Comparison of ENCODE assay signal across 14 cellular contexts in the genomic region with DNA sequence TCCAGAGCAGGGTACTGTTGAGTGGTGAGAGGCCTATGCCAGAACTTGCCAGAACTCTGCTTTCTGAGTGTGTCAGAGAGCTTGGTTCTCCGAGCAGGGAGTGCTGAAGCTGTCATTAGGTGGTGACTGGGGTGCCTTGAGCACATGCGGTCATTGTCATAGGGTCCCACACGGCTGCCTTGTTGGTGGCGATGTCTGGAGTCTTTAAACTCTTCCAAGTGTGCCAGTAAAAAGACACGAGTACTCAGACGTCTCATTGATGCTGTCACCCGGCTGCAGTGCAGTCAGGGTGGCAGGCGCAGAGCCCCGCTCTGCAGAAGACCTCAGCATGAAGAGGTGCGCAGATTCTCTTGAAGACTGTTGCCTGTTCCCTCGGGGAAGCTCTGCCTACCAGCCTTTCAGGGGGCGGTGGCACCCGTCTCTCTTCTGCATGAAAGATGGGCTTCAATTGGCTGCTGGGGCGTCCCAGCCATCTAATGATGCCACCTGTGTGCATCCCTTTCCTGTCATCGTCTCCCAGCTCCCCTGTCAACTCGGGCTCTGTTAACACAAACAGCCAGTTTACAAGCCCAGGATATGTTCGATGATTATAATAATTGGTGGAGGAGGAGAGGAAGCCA. TPM values are rescaled to one million over a fixed set of nuclear protein-coding genes. Genes with fewer than 3 reads are reported as not detected.
A peak's percentile ranks its signal among the peaks of the same experiment; 100 is the strongest.
DNase-seq lines count a peak whose midpoint lies in the region; ATAC-seq and TF ChIP-seq lines count a peak whose summit lies in the region.
"Had no signal": no experiment of that assay in that cellular context is flagged by ENCODE, and none has a peak within 500 bp of the region (broad histone marks: within the 10 kb centered on the region; RNA-seq: fewer than 3 reads in every experiment).

No MANE protein-coding gene starts in this region.

- no peak for ATAC-seq in CD4-positive, alpha-beta T cell (ENCODE audit: poor library complexity)
- ATAC-seq in naive thymus-derived CD4-positive, alpha-beta T cell, result no peak
- no peak for ATAC-seq in HG02571 (IDR thresholded peaks at IDR 0.05; ENCODE audit: unreplicated experiment)
- ATAC-seq: GM12878, K562 had no signal

- H3K27ac ChIP-seq in CD4-positive, alpha-beta T cell (ENCODE audit: low read depth, low read length), result no peak overlapping the region
- H3K27ac ChIP-seq in ascending aorta (peak overlapping the region; percentile 45 to 93), stomach smooth muscle (ENCODE audit: low read length) (peak overlapping the region; percentile 66)
- H3K27ac ChIP-seq in naive thymus-derived CD4-positive, alpha-beta T cell (ENCODE audit: low read depth, low read length), result no peak overlapping the region

- H3K4me1 ChIP-seq in ascending aorta, result peaks cover 24 to 42% of the 10 kb centered on the region in 2 donors
- H3K4me1 ChIP-seq in naive thymus-derived CD4-positive, alpha-beta T cell (ENCODE audit: control insufficient read depth in 2 of 2, insufficient read depth in 2 of 2, low read length in 2 of 2), result peaks cover 13 to 21% of the 10 kb centered on the region in 2 donors
- H3K4me1 ChIP-seq in stomach smooth muscle (ENCODE audit: control insufficient read depth, insufficient read depth, low read length), result peaks cover 89% of the 10 kb centered on the region

- H3K4me3 Mint-ChIP-seq in CD4-positive, alpha-beta T cell, result no peak overlapping the region
- no peak overlapping the region for H3K4me3 Mint-ChIP-seq in naive thymus-derived CD4-positive, alpha-beta T cell
- no peak overlapping the region for H3K4me3 Mint-ChIP-seq in activated CD4-positive, alpha-beta T cell treated with anti-CD3 and anti-CD28 coated beads, Interleukin-2, amount 10 ng/mL, durations not matched to agents 24 days and 14 days
- H3K4me3 Mint-ChIP-seq: CD14-positive monocyte had no signal

- POLR2A ChIA-PET in CD4-positive, alpha-beta T cell (lab: Charles Lee), result no interaction called here
- POLR2A ChIA-PET in naive thymus-derived CD4-positive, alpha-beta T cell (lab: Charles Lee), result interaction anchor here (0.7 kb wide), 1 partner anchor 9 kb away, joined by 5 read pairs; no protein-coding TSS in a partner anchor

- no peaks in the 10 kb centered on the region for H3K27me3 ChIP-seq in CD4-positive, alpha-beta T cell (ENCODE audit: control insufficient read depth, insufficient read depth, low read length)
- H3K27me3 ChIP-seq in ascending aorta, result no peaks in the 10 kb centered on the region
- H3K27me3 ChIP-seq in naive thymus-derived CD4-positive, alpha-beta T cell (ENCODE audit: control insufficient read depth in 2 of 2, insufficient read depth in 2 of 2, low read length in 2 of 2), result no peaks in the 10 kb centered on the region
- no peaks in the 10 kb centered on the region for H3K27me3 ChIP-seq in stomach smooth muscle (ENCODE audit: control insufficient read depth in 1 of 2, insufficient read depth in 2 of 2, low read length in 2 of 2)
- H3K27me3 ChIP-seq: Peyer's patch had no signal

- H3K9me3 Mint-ChIP-seq in CD4-positive, alpha-beta T cell, result no peaks in the 10 kb centered on the region
- H3K9me3 Mint-ChIP-seq in naive thymus-derived CD4-positive, alpha-beta T cell, result no peaks in the 10 kb centered on the region
- H3K9me3 Mint-ChIP-seq in activated CD4-positive, alpha-beta T cell treated with anti-CD3 and anti-CD28 coated beads, Interleukin-2, amount 10 ng/mL, durations not matched to agents 24 days and 14 days, result no peaks in the 10 kb centered on the region

- no peak for DNase-seq in CD4-positive, alpha-beta T cell
- DNase-seq in ascending aorta (ENCODE audit: low spot score in 2 of 2) (no peak), NCI-H526 (lab: John Stamatoyannopoulos, UW) (no peak)
- no peak for DNase-seq in naive thymus-derived CD4-positive, alpha-beta T cell
- DNase-seq in activated CD4-positive, alpha-beta T cell treated with anti-CD3 and anti-CD28 coated beads, Interleukin-2, amount 10 ng/mL, durations not matched to agents 24 days and 14 days, result no peak
- DNase-seq: NCI-H1436 treated with DMSO at 0.1 percent for 48 hours, Peyer's patch, SHP77 had no signal

- intact Hi-C loops in CD4-positive, alpha-beta T cell (cut with DNase I, micrococcal nuclease), result no loop called here
- intact Hi-C loops in ascending aorta (cut with DNase I), result loop anchor here (2.0 kb wide), 1 partner anchor 136 kb away; a partner anchor contains a TSS
- intact Hi-C loops in naive thymus-derived CD4-positive, alpha-beta T cell (cut with micrococcal nuclease), result no loop called here
- intact Hi-C loops in activated CD4-positive, alpha-beta T cell treated with anti-CD3 and anti-CD28 coated beads, Interleukin-2, amount 10 ng/mL, durations not matched to agents 24 days and 14 days (cut with micrococcal nuclease), result no loop called here

- H3K27ac Mint-ChIP-seq in CD4-positive, alpha-beta T cell, result peak overlapping the region; percentile 72
- peak overlapping the region in 5 of 9 donors; percentile 2 to 67 (median 29) for H3K27ac Mint-ChIP-seq in naive thymus-derived CD4-positive, alpha-beta T cell
- H3K27ac Mint-ChIP-seq in activated CD4-positive, alpha-beta T cell treated with anti-CD3 and anti-CD28 coated beads, Interleukin-2, amount 10 ng/mL, durations not matched to agents 24 days and 14 days, result no peak overlapping the region

- H3K27me3 Mint-ChIP-seq in CD4-positive, alpha-beta T cell, result no peaks in the 10 kb centered on the region
- no peaks in the 10 kb centered on the region for H3K27me3 Mint-ChIP-seq in naive thymus-derived CD4-positive, alpha-beta T cell
- H3K27me3 Mint-ChIP-seq in activated CD4-positive, alpha-beta T cell treated with anti-CD3 and anti-CD28 coated beads, Interleukin-2, amount 10 ng/mL, durations not matched to agents 24 days and 14 days, result no peaks in the 10 kb centered on the region

- H3K4me3 ChIP-seq in ascending aorta (no peak overlapping the region), stomach smooth muscle (ENCODE audit: low read length in 2 of 2) (no peak overlapping the region)
- no peak overlapping the region for H3K4me3 ChIP-seq in naive thymus-derived CD4-positive, alpha-beta T cell (ENCODE audit: low read length)
- H3K4me3 ChIP-seq: GM12878, HAP-1, K562, Peyer's patch had no signal

- peaks cover 5% of the 10 kb centered on the region for H3K36me3 Mint-ChIP-seq in CD4-positive, alpha-beta T cell (ENCODE audit: low read depth)
- peaks cover 0 to 4% (median 0%) of the 10 kb centered on the region in 5 donors for H3K36me3 Mint-ChIP-seq in naive thymus-derived CD4-positive, alpha-beta T cell
- H3K36me3 Mint-ChIP-seq in activated CD4-positive, alpha-beta T cell treated with anti-CD3 and anti-CD28 coated beads, Interleukin-2, amount 10 ng/mL, durations not matched to agents 24 days and 14 days (ENCODE audit: low read depth), result no peaks in the 10 kb centered on the region
- H3K36me3 Mint-ChIP-seq: CD14-positive monocyte had no signal

- no peaks in the 10 kb centered on the region for H3K9me3 ChIP-seq in CD4-positive, alpha-beta T cell (ENCODE audit: control insufficient read depth, low read length)
- H3K9me3 ChIP-seq in ascending aorta (no peaks in the 10 kb centered on the region), stomach smooth muscle (ENCODE audit: control insufficient read depth in 2 of 2, low read length in 2 of 2) (no peaks in the 10 kb centered on the region)
- H3K9me3 ChIP-seq in naive thymus-derived CD4-positive, alpha-beta T cell (ENCODE audit: control insufficient read depth in 2 of 3, low read length in 3 of 3), result no peaks in the 10 kb centered on the region
- H3K9me3 ChIP-seq: HAP-1 had no signal

- H3K9ac ChIP-seq in stomach smooth muscle (ENCODE audit: low read length in 2 of 2), result no peak overlapping the region

- TF ChIP-seq CTCF in CD4-positive, alpha-beta T cell (IDR thresholded peaks at IDR 0.05), result no peak
- TF ChIP-seq CTCF in ascending aorta (IDR thresholded peaks at IDR 0.05), result no peak

- CTCF ChIA-PET in CD4-positive, alpha-beta T cell (lab: Charles Lee), result interaction anchor here (0.5 kb wide), 1 partner anchor 56 kb away, joined by 3 read pairs; no protein-coding TSS in a partner anchor
- CTCF ChIA-PET in naive thymus-derived CD4-positive, alpha-beta T cell (lab: Charles Lee), result no interaction called here

- H3K36me3 ChIP-seq in ascending aorta, result peaks cover 15 to 19% of the 10 kb centered on the region in 2 donors
- H3K36me3 ChIP-seq in naive thymus-derived CD4-positive, alpha-beta T cell (ENCODE audit: control insufficient read depth in 2 of 3, insufficient read depth in 3 of 3, low read length in 3 of 3), result peaks cover 0 to 7% (median 0%) of the 10 kb centered on the region in 3 experiments
- no peaks in the 10 kb centered on the region for H3K36me3 ChIP-seq in stomach smooth muscle (ENCODE audit: control insufficient read depth in 2 of 2, insufficient read depth in 2 of 2, low read length in 2 of 2)
- H3K36me3 ChIP-seq: HAP-1, Peyer's patch had no signal

- peaks cover 46% of the 10 kb centered on the region for H3K4me1 Mint-ChIP-seq in CD4-positive, alpha-beta T cell (ENCODE audit: low read depth)
- peaks cover 15 to 43% (median 35%) of the 10 kb centered on the region in 7 donors for H3K4me1 Mint-ChIP-seq in naive thymus-derived CD4-positive, alpha-beta T cell
- peaks cover 14% of the 10 kb centered on the region for H3K4me1 Mint-ChIP-seq in activated CD4-positive, alpha-beta T cell treated with anti-CD3 and anti-CD28 coated beads, Interleukin-2, amount 10 ng/mL, durations not matched to agents 24 days and 14 days

RNA-seq across cellular contexts. Expression of a gene that starts 58.3 kb away (rescaled TPM):
- 1 to 10 TPM; 6.1 to 9.8 TPM for total RNA-seq in CD4-positive, alpha-beta T cell
- total RNA-seq in ascending aorta, result 33.2 TPM
- 1 to 10 TPM; 1.4 to 7.9 (median 6.2) TPM for total RNA-seq in naive thymus-derived CD4-positive, alpha-beta T cell
- under 1 TPM; 0.36 to 0.99 TPM for polyA plus RNA-seq in naive thymus-derived CD4-positive, alpha-beta T cell
- 0.77 and 1.7 TPM in 2 replicates for total RNA-seq in activated CD4-positive, alpha-beta T cell treated with anti-CD3 and anti-CD28 coated beads, Interleukin-2, amount 10 ng/mL, durations not matched to agents 24 days and 14 days
- polyA plus RNA-seq: CD14-positive monocyte had no signal

Comparison
In these comparisons a context has a peak if more than half of its experiments do, and no peak if none do; other contexts are left out.
1. H3K27ac ChIP-seq: peak in ascending aorta (2 of 2) and stomach smooth muscle (single experiment); none in CD4-positive, alpha-beta T cell (single experiment) and naive thymus-derived CD4-positive, alpha-beta T cell (single experiment).